In genomic region chr9:13088734-13089427, GRCh38 we compare ENCODE assay signal across 8 cellular contexts.
DNase-seq lines count a peak whose midpoint lies in the region; ATAC-seq, FAIRE-seq and TF ChIP-seq lines count a peak whose summit lies in the region.

No MANE protein-coding gene starts in this region.

- H3K36me3 Mint-ChIP-seq in activated T-cell treated with anti-CD3 and anti-CD28 coated beads, Interleukin-2, amount 50 U/mL, for 4 hours (ENCODE audit: insufficient read depth): no peaks in the 10 kb centered on the region

- ATAC-seq in GM21786 (IDR thresholded peaks at IDR 0.05; ENCODE audit: unreplicated experiment) (peak; percentile 71), pancreas (peak in 3 of 4 donors; percentile 77 to 86 (median 78)), HG02981 (IDR thresholded peaks at IDR 0.05; ENCODE audit: unreplicated experiment) (no peak)
- ATAC-seq in activated T-cell treated with anti-CD3 and anti-CD28 coated beads, Interleukin-2, amount 50 U/mL, for 4 hours: no peak

- H3K4me3 ChIP-seq in SK-N-MC (peak overlapping the region; percentile 69), fibroblast of villous mesenchyme (ENCODE audit: low read depth, low read length) (peak overlapping the region; percentile 29), pancreas (no peak overlapping the region)

- 17 to 18% methylated on average over 10 of the region's 10 CpGs for WGBS in pancreas, 2 donors

- peak overlapping the region; percentile 46 for H3K9ac ChIP-seq in SK-N-MC (ENCODE audit: insufficient read length)

- TF ChIP-seq CTCF in fibroblast of villous mesenchyme (IDR thresholded peaks at IDR 0.05; ENCODE audit: insufficient read depth, low read depth, low read length) (peak; percentile 58), pancreas (IDR thresholded peaks at IDR 0.05) (peak; percentile 54 to 74 (median 66))

- H3K9me3 Mint-ChIP-seq in activated T-cell treated with anti-CD3 and anti-CD28 coated beads, Interleukin-2, amount 50 U/mL, for 4 hours: peaks cover 7% of the 10 kb centered on the region

- H3K36me3 ChIP-seq in SK-N-MC (ENCODE audit: insufficient read depth, low read length): no peaks in the 10 kb centered on the region
- no peaks in the 10 kb centered on the region for H3K36me3 ChIP-seq in pancreas

- H3K4me3 Mint-ChIP-seq in activated T-cell treated with anti-CD3 and anti-CD28 coated beads, Interleukin-2, amount 50 U/mL, for 4 hours: no peak overlapping the region

- no peak for FAIRE-seq in pancreas (lab: Jason Lieb, UNC)

- H3K9me3 ChIP-seq in SK-N-MC (ENCODE audit: low read depth, low read length): no peaks in the 10 kb centered on the region
- H3K9me3 ChIP-seq in pancreas: no peaks in the 10 kb centered on the region

- intact Hi-C loops in pancreas (cut with DNase I): loop anchor here in 2 of 3 donors (10.0 kb wide), 2 partner anchors 364 to 374 kb away; no protein-coding TSS in a partner anchor

- H3K27me3 Mint-ChIP-seq in activated T-cell treated with anti-CD3 and anti-CD28 coated beads, Interleukin-2, amount 50 U/mL, for 4 hours (ENCODE audit: low read depth): no peaks in the 10 kb centered on the region

- in situ Hi-C loops in Caki2 (cut with HindIII; ENCODE audit: low pct_unique_long_range_greater_than_20kb, low sequenced_read_pairs): no loop called here

- H3K27me3 ChIP-seq in pancreas: no peaks in the 10 kb centered on the region

- H3K4me1 Mint-ChIP-seq in activated T-cell treated with anti-CD3 and anti-CD28 coated beads, Interleukin-2, amount 50 U/mL, for 4 hours (ENCODE audit: low read depth): no peaks in the 10 kb centered on the region

- no peaks in the 10 kb centered on the region for H3K4me1 ChIP-seq in pancreas

- DNase-seq in Caki2 (ENCODE audit: low read depth): peak; percentile 42
- peak; percentile 80 for DNase-seq in NCI-H1092 (lab: John Stamatoyannopoulos, UW)
- DNase-seq in SK-N-MC (ENCODE audit: low read depth, low spot score): peak; percentile 47
- DNase-seq in fibroblast of villous mesenchyme (ENCODE audit: low read depth): peak; percentile 54
- peak in 1 of 6 donors; percentile 12 for DNase-seq in pancreas
- no peak for DNase-seq in activated T-cell treated with anti-CD3 and anti-CD28 coated beads, Interleukin-2, amount 50 U/mL, for 4 hours

- H3K27ac ChIP-seq in SK-N-MC (peak overlapping the region; percentile 21; the same call in 1 of the 2 replicates), pancreas (no peak overlapping the region)

Comparison
In these comparisons a context has a peak if more than half of its experiments do, and no peak if none do; other contexts are left out.
1. ATAC-seq: peak in GM21786 (single experiment) and pancreas (3 of 4); none in activated T-cell treated with anti-CD3 and anti-CD28 coated beads, Interleukin-2, amount 50 U/mL, for 4 hours (0 of 2) and HG02981 (single experiment).
2. H3K4me3 ChIP-seq: peak in SK-N-MC (single experiment) and fibroblast of villous mesenchyme (single experiment); none in pancreas (0 of 4).